In the genomic region with DNA sequence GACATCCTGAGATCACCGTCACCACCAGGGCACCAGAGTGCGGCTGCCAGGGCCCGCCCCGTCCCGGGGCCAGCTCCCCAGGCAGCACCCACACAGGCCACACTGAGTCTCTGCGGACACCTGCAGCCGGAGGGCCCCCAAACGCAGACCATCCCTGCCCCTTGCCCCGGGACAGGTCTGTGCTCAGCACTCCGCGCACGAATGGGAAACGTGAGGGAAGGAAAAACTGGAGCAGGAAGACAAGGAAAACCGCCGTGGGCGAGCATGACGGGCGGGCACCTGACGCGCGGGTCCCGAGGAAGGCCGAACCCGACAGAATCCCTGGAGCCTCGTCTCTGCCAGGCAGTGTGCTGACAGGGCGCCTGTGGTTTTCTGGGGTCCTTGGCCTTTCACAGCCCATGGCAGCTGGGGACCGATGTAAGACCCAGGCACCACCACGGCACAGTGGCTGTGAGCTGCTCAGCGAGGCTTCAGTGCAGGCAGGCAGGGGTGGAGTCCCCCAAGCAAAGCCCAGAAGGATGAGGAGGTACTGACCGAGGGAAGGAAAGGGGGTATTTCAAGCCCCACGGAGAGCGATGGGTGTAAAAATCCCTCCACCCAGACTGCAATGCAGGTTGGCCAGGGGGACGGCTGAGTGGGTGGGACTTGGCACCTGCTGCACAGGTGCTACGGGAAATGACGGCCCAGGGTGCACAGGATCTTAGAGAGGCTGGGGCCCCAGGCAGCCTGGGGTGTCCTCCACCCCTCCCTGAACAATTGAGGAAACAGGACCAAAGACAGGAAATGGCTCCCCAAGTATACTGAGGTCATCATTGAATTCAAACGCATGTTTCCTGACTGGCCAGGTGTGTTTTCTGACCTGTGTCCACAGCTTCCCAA, we compare ENCODE assay signal across 17 cellular contexts. TPM values are rescaled to one million over a fixed set of nuclear protein-coding genes. Genes with fewer than 3 reads are reported as not detected.
DNase-seq lines count a peak whose midpoint lies in the region; ATAC-seq, FAIRE-seq and TF ChIP-seq lines count a peak whose summit lies in the region.
"Had no signal": no experiment of that assay in that cellular context is flagged by ENCODE, and none has a peak within 500 bp of the region (broad histone marks: within the 10 kb centered on the region; RNA-seq: fewer than 3 reads in every experiment).

No MANE protein-coding gene starts in this region.

- TF ChIP-seq CTCF in liver (IDR thresholded peaks at IDR 0.05; ENCODE audit: low read depth, low read length, missing input control) (no peak), right lobe of liver (IDR thresholded peaks at IDR 0.05) (no peak), H1 (IDR thresholded peaks at IDR 0.05; ENCODE audit: control extremely low read depth in 1 of 3, insufficient read depth in 1 of 3, low read depth in 1 of 3, low read length in 3 of 3) (no peak)

- no peak for TF ChIP-seq EP300 in H1 (IDR thresholded peaks at IDR 0.05; ENCODE audit: borderline replicate concordance in 1 of 2, low read depth in 2 of 2, low read length in 2 of 2)

- H3K9ac ChIP-seq in liver (ENCODE audit: low read depth in 1 of 2, low read length in 2 of 2) (no peak overlapping the region), H1 (replicated peaks in 1 of 4; ENCODE audit: extremely low read depth in 1 of 4, low read depth in 3 of 4, low read length in 3 of 4) (no peak overlapping the region), neuronal stem cell (ENCODE audit: low read depth, low read length, poor library complexity) (no peak overlapping the region)

- H3K36me3 ChIP-seq in liver (ENCODE audit: control insufficient read depth in 4 of 4, insufficient read depth in 3 of 4, low read depth in 1 of 4, low read length in 3 of 4): no peaks in the 10 kb centered on the region
- H3K36me3 ChIP-seq in right lobe of liver: no peaks in the 10 kb centered on the region
- H3K36me3 ChIP-seq in H1 (ENCODE audit: control insufficient read depth in 2 of 4, insufficient read depth in 4 of 4, low read length in 3 of 4): peaks cover 1 to 33% (median 4%) of the 10 kb centered on the region in 4 experiments; a peak in 4 of 8 replicates
- peaks cover 0 to 29% of the 10 kb centered on the region in 2 donors for H3K36me3 ChIP-seq in neuronal stem cell (replicated peaks in 1 of 2; ENCODE audit: control insufficient read depth in 2 of 2, insufficient read depth in 2 of 2, low read length in 2 of 2)
- peaks cover 6% of the 10 kb centered on the region for H3K36me3 ChIP-seq in H7 (replicated peaks; ENCODE audit: control insufficient read depth, insufficient read depth, low read length)

- H3K4me3 ChIP-seq in liver (ENCODE audit: low read depth in 1 of 3, low read length in 3 of 3): no peak overlapping the region
- no peak overlapping the region for H3K4me3 ChIP-seq in right lobe of liver
- H3K4me3 ChIP-seq in H1 (ENCODE audit: extremely low read depth in 1 of 4, insufficient read depth in 2 of 4, low read depth in 3 of 4, low read length in 4 of 4): no peak overlapping the region
- no peak overlapping the region for H3K4me3 ChIP-seq in neuronal stem cell (ENCODE audit: low read length in 2 of 2)
- no peak overlapping the region for H3K4me3 ChIP-seq in H7 (ENCODE audit: insufficient read depth, low read depth, low read length)
- H3K4me3 ChIP-seq: K562, thoracic aorta had no signal

- H4K20me1 ChIP-seq in H1 (replicated peaks in 1 of 2; ENCODE audit: control insufficient read depth in 1 of 2, insufficient read depth in 2 of 2, low read length in 2 of 2): peaks cover 3 to 11% of the 10 kb centered on the region in 2 experiments

- H3K14ac ChIP-seq in H1 (ENCODE audit: insufficient read length): no peak overlapping the region
- H3K14ac ChIP-seq in neuronal stem cell (ENCODE audit: low read length): no peak overlapping the region

- H4K8ac ChIP-seq in H1 (ENCODE audit: extremely low read depth, insufficient read depth, low read length): peak overlapping the region; percentile 74
- no peak overlapping the region for H4K8ac ChIP-seq in neuronal stem cell (ENCODE audit: low read depth, low read length)

- H3K23ac ChIP-seq in H1 (ENCODE audit: insufficient read length) (no peak overlapping the region), neuronal stem cell (ENCODE audit: low read depth, low read length, poor library complexity) (peak overlapping the region; percentile 13)

- H3K27me3 ChIP-seq in liver (ENCODE audit: control insufficient read depth in 4 of 4, insufficient read depth in 4 of 4, low read length in 3 of 4) (peaks cover 0 to 5% (median 0%) of the 10 kb centered on the region in 4 donors), right lobe of liver (no peaks in the 10 kb centered on the region), H1 (replicated peaks in 1 of 4; ENCODE audit: control insufficient read depth in 3 of 4, extremely low read depth in 1 of 4, insufficient read depth in 3 of 4, low read length in 3 of 4) (no peaks in the 10 kb centered on the region), neuronal stem cell (ENCODE audit: control insufficient read depth in 3 of 3, insufficient read depth in 3 of 3, low read depth in 1 of 3, low read length in 3 of 3) (no peaks in the 10 kb centered on the region), H7 (ENCODE audit: control insufficient read depth, insufficient read depth, low read length) (no peaks in the 10 kb centered on the region)

- no peaks in the 10 kb centered on the region for H3K23me2 ChIP-seq in H1 (ENCODE audit: low read depth, low read length)

- POLR2A ChIA-PET in H1 (lab: Charles Lee; ENCODE audit: partially characterized antibody): no interaction called here

- CTCF ChIA-PET in H1 (lab: Charles Lee; ENCODE audit: partially characterized antibody): interaction anchor here (0.9 to 3.7 kb wide), 9 partner anchors 9 to 96 kb away, joined by 3 to 17 read pairs (median 3); no protein-coding TSS in a partner anchor

- H3K18ac ChIP-seq in H1 (ENCODE audit: extremely low read depth, low read length) (peak overlapping the region; percentile 32; the same call in 1 of the 2 replicates), neuronal stem cell (ENCODE audit: low read length) (peak overlapping the region; percentile 53)

- DNase-seq in right lobe of liver (no peak), H1 (ENCODE audit: low read depth in 1 of 2, low spot score in 2 of 2) (no peak), neuronal stem cell (ENCODE audit: low spot score) (no peak), erythroblast (lab: John Stamatoyannopoulos, UW) (no peak), H7 (no peak), NAMALWA (ENCODE audit: low spot score) (no peak)
- no peak for DNase-seq in activated T-cell treated with anti-CD3 and anti-CD28 coated beads, Interleukin-2, amount 50 U/mL, for 48 hours
- DNase-seq: caudate nucleus; CD8-positive, alpha-beta memory T cell; effector CD4-positive, alpha-beta T cell; natural killer cell; NCI-H2029; NCI-H446 treated with DMSO at 0.1 percent for 48 hours had no signal

- H2BK20ac ChIP-seq in H1 (ENCODE audit: low read length): peak overlapping the region; percentile 90

- WGBS in liver: 88% methylated on average over 36 of the region's 36 CpGs
- 78% methylated on average over 14 of the region's 36 CpGs for WGBS in right lobe of liver (ENCODE audit: insufficient coverage, low coverage, low lambda C conversion rate, missing lambda C conversion rate)
- 86% methylated on average over 35 of the region's 36 CpGs; no CpG with 5 or more reads in 1 of the 2 experiments for WGBS in H1 (ENCODE audit: extremely low coverage in 1 of 2, insufficient coverage in 1 of 2, insufficient read length in 1 of 2, insufficient replicate concordance in 2 of 2, low coverage in 1 of 2, low lambda C conversion rate in 2 of 2, missing lambda C conversion rate in 1 of 2), 2 experiments
- WGBS in neuronal stem cell (ENCODE audit: extremely low coverage in 2 of 2, insufficient read length in 2 of 2, insufficient replicate concordance in 1 of 2), 2 donors: no CpG with 5 or more reads among the region's 36 CpGs

- no peaks in the 10 kb centered on the region for H3K79me2 ChIP-seq in H1 (ENCODE audit: control insufficient read depth in 1 of 2, insufficient read depth in 2 of 2, low read length in 2 of 2)

- H2BK120ac ChIP-seq in H1 (replicated peaks; ENCODE audit: low read depth, low read length) (no peak overlapping the region), neuronal stem cell (ENCODE audit: low read depth, low read length) (no peak overlapping the region)

- 0 out of 2 replicates have a peak overlapping the region, but pooled peaks have one; percentile 39 for H2BK12ac ChIP-seq in H1 (ENCODE audit: low read depth, low read length)
- no peak overlapping the region for H2BK12ac ChIP-seq in neuronal stem cell (ENCODE audit: low read length)

- no peak for ATAC-seq in right lobe of liver
- ATAC-seq: activated CD4-positive, CD25-positive, alpha-beta regulatory T cell treated with anti-CD3 and anti-CD28 coated beads, Interleukin-2, amount 50 U/mL, for 24 hours; K562; natural killer cell had no signal

- no peak for FAIRE-seq in H1 (lab: Jason Lieb, UNC)
- FAIRE-seq: K562 had no signal

- H3K56ac ChIP-seq in H1 (replicated peaks; ENCODE audit: insufficient read length, low read depth, low read length): no peak overlapping the region

- no peak overlapping the region for H4K5ac ChIP-seq in H1 (ENCODE audit: insufficient read length, low read depth, low read length)

- H3K27ac ChIP-seq in liver (ENCODE audit: low read depth in 1 of 2, low read length in 2 of 2) (peak overlapping the region; percentile 54 to 56), right lobe of liver (no peak overlapping the region), H1 (ENCODE audit: low read depth, low read length) (peak overlapping the region; percentile 63; the same call in 1 of the 2 replicates), neuronal stem cell (replicated peaks; ENCODE audit: low read length) (no peak overlapping the region)

- H3K4me2 ChIP-seq in H1 (ENCODE audit: insufficient read depth in 1 of 2, low read depth in 2 of 2, low read length in 2 of 2) (no peak overlapping the region), neuronal stem cell (ENCODE audit: insufficient read depth, low read length, poor library complexity, severe bottlenecking) (no peak overlapping the region)

- H2AK5ac ChIP-seq in H1 (ENCODE audit: low read depth, low read length) (0 out of 2 replicates have a peak overlapping the region, but pooled peaks have one; percentile 39), neuronal stem cell (ENCODE audit: low read depth, low read length) (no peak overlapping the region)

- H2BK15ac ChIP-seq in H1 (ENCODE audit: low read length) (0 out of 2 replicates have a peak overlapping the region, but pooled peaks have one; percentile 46), neuronal stem cell (ENCODE audit: low read length) (no peak overlapping the region)

- no peaks in the 10 kb centered on the region for H3K9me3 ChIP-seq in liver (ENCODE audit: control insufficient read depth in 4 of 4, low read length in 3 of 4)
- no peaks in the 10 kb centered on the region for H3K9me3 ChIP-seq in right lobe of liver
- no peaks in the 10 kb centered on the region for H3K9me3 ChIP-seq in H1 (ENCODE audit: insufficient read depth in 2 of 2, low read depth in 1 of 2, low read length in 1 of 2)
- H3K9me3 ChIP-seq in neuronal stem cell (replicated peaks in 1 of 2; ENCODE audit: control insufficient read depth in 2 of 2, insufficient read depth in 1 of 2, low read depth in 1 of 2, low read length in 2 of 2): no peaks in the 10 kb centered on the region
- H3K9me3 ChIP-seq: thoracic aorta had no signal

- H2AFZ ChIP-seq in H1 (ENCODE audit: low read length) (no peak overlapping the region), neuronal stem cell (ENCODE audit: low read length) (no peak overlapping the region)

- H3K4me1 ChIP-seq in liver (ENCODE audit: control insufficient read depth in 4 of 4, insufficient read depth in 4 of 4, low read length in 3 of 4) (no peaks in the 10 kb centered on the region), right lobe of liver (no peaks in the 10 kb centered on the region), H1 (replicated peaks in 1 of 4; ENCODE audit: control insufficient read depth in 3 of 4, insufficient read depth in 4 of 4, low read length in 3 of 4) (peaks cover 0 to 11% (median 5%) of the 10 kb centered on the region in 4 experiments; a peak in 5 of 7 replicates), neuronal stem cell (ENCODE audit: control insufficient read depth in 2 of 2, insufficient read depth in 1 of 2, low read depth in 1 of 2, low read length in 2 of 2) (peaks cover 3 to 4% of the 10 kb centered on the region in 2 donors)

- TF ChIP-seq RAD21 in liver (IDR thresholded peaks at IDR 0.05): no peak
- TF ChIP-seq RAD21 in H1 (IDR thresholded peaks at IDR 0.05 in 1 of 2, conservative IDR thresholded peaks at IDR 0.05 in 1 of 2; ENCODE audit: low read depth in 2 of 2, low read length in 2 of 2): no peak

- H2BK5ac ChIP-seq in H1 (ENCODE audit: low read depth, low read length) (peak overlapping the region; percentile 78), neuronal stem cell (ENCODE audit: low read length) (no peak overlapping the region)

- TF ChIP-seq POLR2A in right lobe of liver (IDR thresholded peaks at IDR 0.05) (no peak), H1 (IDR thresholded peaks at IDR 0.05; ENCODE audit: control extremely low read depth in 1 of 2, low read depth in 2 of 2, low read length in 2 of 2) (no peak), erythroblast (IDR thresholded peaks at IDR 0.05; ENCODE audit: low read length) (no peak)

- H3K79me1 ChIP-seq in H1 (ENCODE audit: low read depth, low read length): no peaks in the 10 kb centered on the region; the same call in 1 of the 2 replicates
- no peaks in the 10 kb centered on the region for H3K79me1 ChIP-seq in neuronal stem cell (ENCODE audit: low read depth, low read length)

- no peak overlapping the region for H3K4ac ChIP-seq in H1 (replicated peaks; ENCODE audit: insufficient read length, low read depth, low read length)
- H3K4ac ChIP-seq in neuronal stem cell (ENCODE audit: low read length): no peak overlapping the region

- H4K91ac ChIP-seq in H1 (replicated peaks; ENCODE audit: insufficient read length, low read length): no peak overlapping the region
- H4K91ac ChIP-seq in neuronal stem cell (ENCODE audit: low read depth, low read length, poor library complexity): no peak overlapping the region

- intact Hi-C loops in right lobe of liver (cut with DNase I): no loop called here

RNA-seq across cellular contexts. Expression of a gene that starts 59.0 kb away (rescaled TPM):
- total RNA-seq in liver (10 to 100 TPM; 19.1 to 21.5 TPM), right lobe of liver (10 to 100 TPM in 3 of 6 experiments, 1 to 10 TPM in 3; 5.5 to 21.0 (median 11.4) TPM)
- polyA plus RNA-seq in liver (10 to 100 TPM in 1 of 2 donors, 1 to 10 TPM in 1; 4.2 to 14.7 TPM), H1 (2011; rRNA removed) (104 and 204 TPM in 2 replicates)
- 131 and 141 TPM in 2 replicates for total RNA-seq in H1 (2021; fragmentation: NEBNext Ultra II Directional; extraction: Animal tissue kit (Norgen Biotek cat#: 25700))
- 80.0 TPM for polyA plus RNA-seq in H1 (2011; cell fraction: cytosol; rRNA removed)
- 206 TPM for polyA plus RNA-seq in H1 (2011; cell fraction: nucleus; rRNA removed)
- polyA plus RNA-seq in H1 (2012, experiment 1 of 2): 74.0 to 91.4 TPM (median 80.3 TPM) in 4 replicates
- 31.1 TPM for polyA plus RNA-seq in H1 (2012, experiment 2 of 2)
- 208 TPM for polyA plus RNA-seq in H1 (2013, experiment 1 of 2)
- 187 TPM for polyA plus RNA-seq in H1 (2013, experiment 2 of 2)
- 68.1 and 71.5 TPM in 2 replicates for polyA minus RNA-seq in H1 (2011; rRNA and poly(A)+ RNA removed)
- polyA minus RNA-seq in H1 (2011; cell fraction: cytosol; rRNA and poly(A)+ RNA removed): 54.3 TPM
- polyA minus RNA-seq in H1 (2011; cell fraction: nucleus; rRNA and poly(A)+ RNA removed): 58.5 TPM
- 105 TPM for polyA plus RNA-seq in neuronal stem cell (2013, experiment 1 of 2)
- polyA plus RNA-seq in neuronal stem cell (2013, experiment 2 of 2): 108 TPM
- 102 and 124 TPM in 2 replicates for total RNA-seq in H7 (2014; rRNA removed; shearing (Covaris generic))
- polyA plus RNA-seq: K562 had no signal

Comparison
In these comparisons a context has a peak if more than half of its experiments do, and no peak if none do; other contexts are left out.
1. H3K27ac ChIP-seq: peak in liver (2 of 2) and H1 (single experiment); none in right lobe of liver (0 of 3) and neuronal stem cell (single experiment).